20 cellular contexts compared by ENCODE assay signal in the genomic region with DNA sequence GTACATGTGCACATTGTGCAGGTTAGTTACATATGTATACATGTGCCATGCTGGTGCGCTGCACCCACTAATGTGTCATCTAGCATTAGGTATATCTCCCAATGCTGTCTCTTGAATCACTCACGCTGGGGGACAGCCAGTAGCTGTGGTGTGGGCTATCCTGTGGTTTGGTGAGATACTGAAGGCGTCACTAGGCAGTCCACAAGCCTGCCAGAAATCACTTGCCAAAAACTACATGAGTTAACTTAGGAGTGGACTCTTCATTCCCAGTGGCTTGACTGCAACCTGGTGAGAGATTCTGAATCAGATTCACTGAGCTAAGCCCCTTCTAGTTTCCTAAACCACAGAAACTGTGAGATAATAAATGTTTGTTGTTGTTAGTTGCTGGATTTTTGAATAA.
DNase-seq lines count a peak whose midpoint lies in the region; ATAC-seq, FAIRE-seq and TF ChIP-seq lines count a peak whose summit lies in the region.
"Had no signal": no experiment of that assay in that cellular context is flagged by ENCODE, and none has a peak within 500 bp of the region (broad histone marks: within the 10 kb centered on the region; RNA-seq: fewer than 3 reads in every experiment).

No MANE protein-coding gene starts in this region.

- WGBS in transverse colon (ENCODE audit: low coverage in 1 of 2), 2 donors, result 85 to 100% methylated on average over 1 to 3 of the region's 3 CpGs

- TF ChIP-seq EP300 in transverse colon (IDR thresholded peaks at IDR 0.05; ENCODE audit: low read depth), result no peak

- H3K36me3 ChIP-seq in transverse colon, result no peaks in the 10 kb centered on the region
- H3K36me3 ChIP-seq: ovary, spleen had no signal

- intact Hi-C loops in transverse colon (cut with DNase I; ENCODE audit: low total_unique reads), result no loop called here

- H3K36me3 Mint-ChIP-seq in activated naive CD8-positive, alpha-beta T cell treated with anti-CD3 and anti-CD28 coated beads, Interleukin-2, amount 50 U/mL, for 24 hours (ENCODE audit: low read depth), result no peaks in the 10 kb centered on the region
- no peaks in the 10 kb centered on the region for H3K36me3 Mint-ChIP-seq in activated naive CD8-positive, alpha-beta T cell treated with anti-CD3 and anti-CD28 coated beads for 36 hours
- H3K36me3 Mint-ChIP-seq in stimulated activated effector memory CD8-positive, alpha-beta T cell treated with anti-CD3 and anti-CD28 coated beads, Interleukin-12 subunit alpha, Interleukin-12 subunit beta, amount 100 ng/mL, for 72 hours, result no peaks in the 10 kb centered on the region

- DNase-seq in activated naive CD8-positive, alpha-beta T cell treated with anti-CD3 and anti-CD28 coated beads, Interleukin-2, amount 50 U/mL, for 24 hours, result no peak
- DNase-seq in activated naive CD8-positive, alpha-beta T cell treated with anti-CD3 and anti-CD28 coated beads for 36 hours, result no peak
- peak; percentile 65 for DNase-seq in T1000 (lab: John Stamatoyannopoulos, UW)
- peak; percentile 29 to 37 for DNase-seq in erythroblast (lab: John Stamatoyannopoulos, UW)
- no peak for DNase-seq in stimulated activated effector memory CD8-positive, alpha-beta T cell treated with anti-CD3 and anti-CD28 coated beads, Interleukin-12 subunit alpha, Interleukin-12 subunit beta, amount 100 ng/mL, for 72 hours (ENCODE audit: low spot score in 2 of 2)
- no peak for DNase-seq in HTR-8/SVneo (ENCODE audit: insufficient read length, low spot score)
- no peak for DNase-seq in transverse colon
- DNase-seq: activated CD8-positive, alpha-beta memory T cell treated with anti-CD3 and anti-CD28 coated beads, Interleukin-2, amount 50 U/mL, for 48 hours; AML-193; DMS79; NCI-H1105 treated with DMSO at 0.1 percent for 48 hours; NCI-H226; ovary; spleen; testis had no signal

- H3K27me3 ChIP-seq in transverse colon, result no peaks in the 10 kb centered on the region
- H3K27me3 ChIP-seq: ovary, spleen, testis had no signal

- peaks cover 8% of the 10 kb centered on the region for H3K4me1 Mint-ChIP-seq in activated naive CD8-positive, alpha-beta T cell treated with anti-CD3 and anti-CD28 coated beads, Interleukin-2, amount 50 U/mL, for 24 hours
- H3K4me1 Mint-ChIP-seq in activated naive CD8-positive, alpha-beta T cell treated with anti-CD3 and anti-CD28 coated beads for 36 hours, result peaks cover 4% of the 10 kb centered on the region
- H3K4me1 Mint-ChIP-seq in stimulated activated effector memory CD8-positive, alpha-beta T cell treated with anti-CD3 and anti-CD28 coated beads, Interleukin-12 subunit alpha, Interleukin-12 subunit beta, amount 100 ng/mL, for 72 hours, result peaks cover 5% of the 10 kb centered on the region

- no peak overlapping the region for H3K27ac ChIP-seq in transverse colon
- H3K27ac ChIP-seq: ovary, SK-N-MC, spleen, VCaP had no signal

- no peaks in the 10 kb centered on the region for H3K9me3 ChIP-seq in transverse colon
- H3K9me3 ChIP-seq: ovary, spleen, testis had no signal

- ATAC-seq in activated naive CD8-positive, alpha-beta T cell treated with anti-CD3 and anti-CD28 coated beads, Interleukin-2, amount 50 U/mL, for 24 hours, result peak; percentile 61
- peak; percentile 78 for ATAC-seq in stimulated activated effector memory CD8-positive, alpha-beta T cell treated with anti-CD3 and anti-CD28 coated beads, Interleukin-12 subunit alpha, Interleukin-12 subunit beta, amount 100 ng/mL, for 72 hours
- no peak for ATAC-seq in GM18861 (IDR thresholded peaks at IDR 0.05; ENCODE audit: unreplicated experiment)

- no peak overlapping the region for H3K27ac Mint-ChIP-seq in activated naive CD8-positive, alpha-beta T cell treated with anti-CD3 and anti-CD28 coated beads, Interleukin-2, amount 50 U/mL, for 24 hours
- no peak overlapping the region for H3K27ac Mint-ChIP-seq in activated naive CD8-positive, alpha-beta T cell treated with anti-CD3 and anti-CD28 coated beads for 36 hours
- H3K27ac Mint-ChIP-seq in stimulated activated effector memory CD8-positive, alpha-beta T cell treated with anti-CD3 and anti-CD28 coated beads, Interleukin-12 subunit alpha, Interleukin-12 subunit beta, amount 100 ng/mL, for 72 hours, result no peak overlapping the region
- H3K27ac Mint-ChIP-seq: dendritic cell treated with granulocyte-macrophage colony-stimulating factor and Interleukin-4, amounts not matched to agents 40 ng/mL and 50 ng/mL, for 4 days had no signal

- no peak for TF ChIP-seq POLR2A in erythroblast (IDR thresholded peaks at IDR 0.05; ENCODE audit: low read length)
- no peak for TF ChIP-seq POLR2A in transverse colon (IDR thresholded peaks at IDR 0.05)

- in situ Hi-C loops in transverse colon (cut with MboI; ENCODE audit: low pct_ligation_motif_present in 1 of 4, low pct_unique_long_range_greater_than_20kb in 1 of 4, low sequenced_read_pairs in 3 of 4), result loop anchor here in 1 of 4 donors (25.0 kb wide), 2 partner anchors 374 to 799 kb away; no protein-coding TSS in a partner anchor

- FAIRE-seq in HTR-8/SVneo (lab: Jason Lieb, UNC), result no peak
- FAIRE-seq: frontal cortex had no signal

- H3K4me3 Mint-ChIP-seq in activated naive CD8-positive, alpha-beta T cell treated with anti-CD3 and anti-CD28 coated beads, Interleukin-2, amount 50 U/mL, for 24 hours, result no peak overlapping the region
- H3K4me3 Mint-ChIP-seq in activated naive CD8-positive, alpha-beta T cell treated with anti-CD3 and anti-CD28 coated beads for 36 hours, result no peak overlapping the region
- H3K4me3 Mint-ChIP-seq in stimulated activated effector memory CD8-positive, alpha-beta T cell treated with anti-CD3 and anti-CD28 coated beads, Interleukin-12 subunit alpha, Interleukin-12 subunit beta, amount 100 ng/mL, for 72 hours, result no peak overlapping the region
- H3K4me3 Mint-ChIP-seq: dendritic cell treated with granulocyte-macrophage colony-stimulating factor and Interleukin-4, amounts not matched to agents 40 ng/mL and 50 ng/mL, for 4 days had no signal

- no peak for TF ChIP-seq CTCF in transverse colon (IDR thresholded peaks at IDR 0.05)

- peaks cover 1% of the 10 kb centered on the region for H3K27me3 Mint-ChIP-seq in activated naive CD8-positive, alpha-beta T cell treated with anti-CD3 and anti-CD28 coated beads, Interleukin-2, amount 50 U/mL, for 24 hours
- peaks cover 8% of the 10 kb centered on the region for H3K27me3 Mint-ChIP-seq in activated naive CD8-positive, alpha-beta T cell treated with anti-CD3 and anti-CD28 coated beads for 36 hours

- H3K9me3 Mint-ChIP-seq in activated naive CD8-positive, alpha-beta T cell treated with anti-CD3 and anti-CD28 coated beads, Interleukin-2, amount 50 U/mL, for 24 hours, result no peaks in the 10 kb centered on the region
- no peaks in the 10 kb centered on the region for H3K9me3 Mint-ChIP-seq in activated naive CD8-positive, alpha-beta T cell treated with anti-CD3 and anti-CD28 coated beads for 36 hours
- no peaks in the 10 kb centered on the region for H3K9me3 Mint-ChIP-seq in stimulated activated effector memory CD8-positive, alpha-beta T cell treated with anti-CD3 and anti-CD28 coated beads, Interleukin-12 subunit alpha, Interleukin-12 subunit beta, amount 100 ng/mL, for 72 hours
- H3K9me3 Mint-ChIP-seq: dendritic cell treated with granulocyte-macrophage colony-stimulating factor and Interleukin-4, amounts not matched to agents 40 ng/mL and 50 ng/mL, for 4 days had no signal

- H3K4me3 ChIP-seq in transverse colon, result no peak overlapping the region
- H3K4me3 ChIP-seq: ovary, SK-N-MC, spleen, testis had no signal

- H3K4me1 ChIP-seq in transverse colon, result peaks cover 0 to 8% (median 0%) of the 10 kb centered on the region in 4 donors
- H3K4me1 ChIP-seq: spleen had no signal

Comparison
In these comparisons a context has a peak if more than half of its experiments do, and no peak if none do; other contexts are left out.
1. DNase-seq: peak in T1000 (single experiment) and erythroblast (2 of 2); none in activated naive CD8-positive, alpha-beta T cell treated with anti-CD3 and anti-CD28 coated beads, Interleukin-2, amount 50 U/mL, for 24 hours (single experiment), activated naive CD8-positive, alpha-beta T cell treated with anti-CD3 and anti-CD28 coated beads for 36 hours (single experiment), stimulated activated effector memory CD8-positive, alpha-beta T cell treated with anti-CD3 and anti-CD28 coated beads, Interleukin-12 subunit alpha, Interleukin-12 subunit beta, amount 100 ng/mL, for 72 hours (0 of 2), HTR-8/SVneo (single experiment) and transverse colon (single experiment).